In the genomic region with DNA sequence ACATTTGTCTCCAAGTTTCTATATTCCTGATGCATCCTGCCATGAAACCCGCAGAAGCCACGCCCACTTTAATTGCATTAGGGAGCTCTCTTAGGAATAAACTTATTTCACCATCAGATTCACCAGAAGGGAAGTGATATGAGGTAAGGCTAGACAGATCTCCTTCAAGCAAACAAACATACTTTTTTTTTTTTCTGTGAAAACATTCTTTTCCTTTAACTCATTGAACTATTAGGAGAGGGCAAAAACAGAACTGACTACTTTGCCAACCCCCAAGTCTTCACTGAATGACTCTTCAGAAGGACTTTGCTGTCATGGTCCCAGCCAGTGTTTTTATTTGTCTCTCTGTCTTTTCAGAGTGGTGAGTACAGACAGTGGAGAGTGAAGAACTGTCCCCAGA, we compare ENCODE assay signal across 15 cellular contexts. TPM values are rescaled to one million over a fixed set of nuclear protein-coding genes. Genes with fewer than 3 reads are reported as not detected.
DNase-seq lines count a peak whose midpoint lies in the region; ATAC-seq and TF ChIP-seq lines count a peak whose summit lies in the region.
"Had no signal": no experiment of that assay in that cellular context is flagged by ENCODE, and none has a peak within 500 bp of the region (broad histone marks: within the 10 kb centered on the region; RNA-seq: fewer than 3 reads in every experiment).

No MANE protein-coding gene starts in this region.

- H3K4me3 Mint-ChIP-seq in activated CD4-positive, alpha-beta T cell treated with anti-CD3 and anti-CD28 coated beads, Interleukin-2, amount 10 ng/mL, durations not matched to agents 7 days and 5 days = no peak overlapping the region
- H3K4me3 Mint-ChIP-seq in naive thymus-derived CD8-positive, alpha-beta T cell = no peak overlapping the region
- H3K4me3 Mint-ChIP-seq: mesothelial cell of epicardium had no signal

- H3K4me3 ChIP-seq in foreskin fibroblast (ENCODE audit: low read depth in 1 of 2, low read length in 2 of 2) = no peak overlapping the region

- peaks cover 48% of the 10 kb centered on the region for H3K4me1 Mint-ChIP-seq in activated CD4-positive, alpha-beta T cell treated with anti-CD3 and anti-CD28 coated beads, Interleukin-2, amount 10 ng/mL, durations not matched to agents 7 days and 5 days
- peaks cover 13 to 34% (median 30%) of the 10 kb centered on the region in 4 donors for H3K4me1 Mint-ChIP-seq in naive thymus-derived CD8-positive, alpha-beta T cell

- ATAC-seq in GM18502 (IDR thresholded peaks at IDR 0.05; ENCODE audit: poor library complexity, unreplicated experiment) = peak; percentile 26
- peak; percentile 25 for ATAC-seq in GM21526 (IDR thresholded peaks at IDR 0.05; ENCODE audit: low FRiP score, unreplicated experiment)
- ATAC-seq in HG03432 (IDR thresholded peaks at IDR 0.05; ENCODE audit: unreplicated experiment) = peak; percentile 20
- no peak for ATAC-seq in naive thymus-derived CD8-positive, alpha-beta T cell
- ATAC-seq: right cardiac atrium had no signal

- CTCF ChIA-PET in activated CD4-positive, alpha-beta T cell treated with anti-CD3 and anti-CD28 coated beads, Interleukin-2, amount 10 ng/mL, durations not matched to agents 7 days and 5 days (lab: Charles Lee) = interaction anchor here (0.6 kb wide), 1 partner anchor 284 kb away, joined by 3 read pairs; no protein-coding TSS in a partner anchor

- H3K27ac Mint-ChIP-seq in activated CD4-positive, alpha-beta T cell treated with anti-CD3 and anti-CD28 coated beads, Interleukin-2, amount 10 ng/mL, durations not matched to agents 7 days and 5 days = no peak overlapping the region
- H3K27ac Mint-ChIP-seq in naive thymus-derived CD8-positive, alpha-beta T cell = no peak overlapping the region
- H3K27ac Mint-ChIP-seq: mesothelial cell of epicardium had no signal

- peak; percentile 17 to 47 for DNase-seq in foreskin fibroblast
- no peak for DNase-seq in activated CD4-positive, alpha-beta T cell treated with anti-CD3 and anti-CD28 coated beads, Interleukin-2, amount 10 ng/mL, durations not matched to agents 7 days and 5 days
- DNase-seq in naive thymus-derived CD8-positive, alpha-beta T cell = no peak
- no peak for DNase-seq in NCI-H2171 (lab: John Stamatoyannopoulos, UW)
- no peak for DNase-seq in cerebellar cortex (ENCODE audit: low spot score)
- DNase-seq: activated CD4-positive, CD25-positive, alpha-beta regulatory T cell; activated gamma-delta T cell; effector CD8-positive, alpha-beta T cell; hypothalamus; NCI-H2029; right cardiac atrium had no signal

- no peak for TF ChIP-seq CTCF in foreskin fibroblast (IDR thresholded peaks at IDR 0.05; ENCODE audit: low read depth, low read length)

- no peaks in the 10 kb centered on the region for H3K9me3 Mint-ChIP-seq in activated CD4-positive, alpha-beta T cell treated with anti-CD3 and anti-CD28 coated beads, Interleukin-2, amount 10 ng/mL, durations not matched to agents 7 days and 5 days
- no peaks in the 10 kb centered on the region for H3K9me3 Mint-ChIP-seq in naive thymus-derived CD8-positive, alpha-beta T cell
- H3K9me3 Mint-ChIP-seq: mesothelial cell of epicardium had no signal

- no peaks in the 10 kb centered on the region for H3K27me3 Mint-ChIP-seq in activated CD4-positive, alpha-beta T cell treated with anti-CD3 and anti-CD28 coated beads, Interleukin-2, amount 10 ng/mL, durations not matched to agents 7 days and 5 days
- H3K27me3 Mint-ChIP-seq in naive thymus-derived CD8-positive, alpha-beta T cell = no peaks in the 10 kb centered on the region

- POLR2A ChIA-PET in activated CD4-positive, alpha-beta T cell treated with anti-CD3 and anti-CD28 coated beads, Interleukin-2, amount 10 ng/mL, durations not matched to agents 7 days and 5 days (lab: Charles Lee) = interaction anchor here (0.7 kb wide), 1 partner anchor 375 kb away, joined by 3 read pairs; no protein-coding TSS in a partner anchor
- POLR2A ChIA-PET in naive thymus-derived CD8-positive, alpha-beta T cell (lab: Charles Lee) = interaction anchor here (0.7 to 0.9 kb wide), 2 partner anchors 14 to 47 kb away, joined by 3 read pairs; no protein-coding TSS in a partner anchor

- peaks cover 7% of the 10 kb centered on the region for H3K36me3 Mint-ChIP-seq in activated CD4-positive, alpha-beta T cell treated with anti-CD3 and anti-CD28 coated beads, Interleukin-2, amount 10 ng/mL, durations not matched to agents 7 days and 5 days (ENCODE audit: low read depth)
- H3K36me3 Mint-ChIP-seq in naive thymus-derived CD8-positive, alpha-beta T cell = peaks cover 0 to 2% (median 0%) of the 10 kb centered on the region in 3 donors

RNA-seq across cellular contexts. Expression of gene GTF2A1, which starts 48.4 kb away (rescaled TPM):
- 10 to 100 TPM; 35.3 to 46.9 TPM for total RNA-seq in activated CD4-positive, alpha-beta T cell treated with anti-CD3 and anti-CD28 coated beads, Interleukin-2, amount 10 ng/mL, durations not matched to agents 7 days and 5 days
- total RNA-seq in naive thymus-derived CD8-positive, alpha-beta T cell = 10 to 100 TPM; 30.4 to 32.1 TPM
- 1 to 10 TPM; 7.2 to 8.9 (median 8.8) TPM for polyA plus RNA-seq in naive thymus-derived CD8-positive, alpha-beta T cell

Comparison
In these comparisons a context has a peak if more than half of its experiments do, and no peak if none do; other contexts are left out.
1. ATAC-seq: peak in GM18502 (single experiment), GM21526 (single experiment) and HG03432 (single experiment); none in naive thymus-derived CD8-positive, alpha-beta T cell (0 of 2).
2. DNase-seq: peak in foreskin fibroblast (2 of 2); none in activated CD4-positive, alpha-beta T cell treated with anti-CD3 and anti-CD28 coated beads, Interleukin-2, amount 10 ng/mL, durations not matched to agents 7 days and 5 days (single experiment), naive thymus-derived CD8-positive, alpha-beta T cell (0 of 10), NCI-H2171 (single experiment) and cerebellar cortex (single experiment).